Comparison of ENCODE assay signal across 15 cellular contexts in genomic region chr12:7075518-7075917, GRCh38. TPM values are rescaled to one million over a fixed set of nuclear protein-coding genes. Genes with fewer than 3 reads are reported as not detected.
"Had no signal": no experiment of that assay in that cellular context is flagged by ENCODE, and none has a peak within 500 bp of the region (broad histone marks: within the 10 kb centered on the region; RNA-seq: fewer than 3 reads in every experiment).

No MANE protein-coding gene starts in this region.

- H3K9me3 ChIP-seq: gastroesophageal sphincter, heart right ventricle, neutrophil, tibial artery had no signal

- H3K9ac ChIP-seq: parathyroid adenoma had no signal

- H3K4me3 ChIP-seq: gastroesophageal sphincter, heart right ventricle, tibial artery had no signal

- DNase-seq: activated CD4-positive, alpha-beta T cell treated with anti-CD3 and anti-CD28 coated beads, Interleukin-2, amount 50 U/mL, for 1 hour; activated naive CD4-positive, alpha-beta T cell; activated naive CD8-positive, alpha-beta T cell treated with anti-CD3 and anti-CD28 coated beads, Interleukin-2, amount 10 ng/mL, durations not matched to agents 7 days and 5 days; anterior cingulate cortex; cerebellar nuclear complex; effector CD8-positive, alpha-beta T cell; heart right ventricle; naive thymus-derived CD4-positive, alpha-beta T cell; stimulated activated naive B cell treated with anti-CD40 and anti-IgM and Interleukin-4, amounts not matched to agents 10 μg/mL and 1 μg/mL and 100 μg/mL, for 72 hours; T-helper 9 cell; tibial artery had no signal

- H3K27me3 ChIP-seq: gastroesophageal sphincter, heart right ventricle, neutrophil, tibial artery had no signal

- H3K36me3 ChIP-seq: neutrophil had no signal

- H3K4me1 ChIP-seq: parathyroid adenoma had no signal

- H3K36me3 Mint-ChIP-seq: activated naive CD8-positive, alpha-beta T cell treated with anti-CD3 and anti-CD28 coated beads, Interleukin-2, amount 10 ng/mL, durations not matched to agents 7 days and 5 days; naive thymus-derived CD4-positive, alpha-beta T cell; stimulated activated naive B cell treated with anti-CD40 and anti-IgM and Interleukin-4, amounts not matched to agents 10 μg/mL and 1 μg/mL and 100 μg/mL, for 72 hours had no signal

- H3K79me2 ChIP-seq: parathyroid adenoma had no signal

- H2AFZ ChIP-seq: parathyroid adenoma had no signal

- ATAC-seq: gastroesophageal sphincter; naive thymus-derived CD4-positive, alpha-beta T cell; stimulated activated naive B cell treated with anti-CD40 and anti-IgM and Interleukin-4, amounts not matched to agents 10 μg/mL and 1 μg/mL and 100 μg/mL, for 72 hours had no signal

- H3K27ac Mint-ChIP-seq: activated naive CD8-positive, alpha-beta T cell treated with anti-CD3 and anti-CD28 coated beads, Interleukin-2, amount 10 ng/mL, durations not matched to agents 7 days and 5 days; activated T-helper 1 cell treated with anti-CD3 and anti-CD28 coated beads, Interleukin-12 subunit alpha, Interleukin-12 subunit beta, Interleukin-2, Interleukin-4 antibody, amounts not matched to agents 30 ng/mL and 10 ng/mL and 1 ng/mL, durations not matched to agents 14 hours and 24 hours and 36 hours; naive thymus-derived CD4-positive, alpha-beta T cell; stimulated activated naive B cell treated with anti-CD40 and anti-IgM and Interleukin-4, amounts not matched to agents 10 μg/mL and 1 μg/mL and 100 μg/mL, for 72 hours had no signal

- H3K9me3 Mint-ChIP-seq: activated naive CD8-positive, alpha-beta T cell treated with anti-CD3 and anti-CD28 coated beads, Interleukin-2, amount 10 ng/mL, durations not matched to agents 7 days and 5 days; activated T-helper 1 cell treated with anti-CD3 and anti-CD28 coated beads, Interleukin-12 subunit alpha, Interleukin-12 subunit beta, Interleukin-2, Interleukin-4 antibody, amounts not matched to agents 30 ng/mL and 10 ng/mL and 1 ng/mL, durations not matched to agents 14 hours and 24 hours and 36 hours; naive thymus-derived CD4-positive, alpha-beta T cell; stimulated activated naive B cell treated with anti-CD40 and anti-IgM and Interleukin-4, amounts not matched to agents 10 μg/mL and 1 μg/mL and 100 μg/mL, for 72 hours had no signal

- H3K4me3 Mint-ChIP-seq: activated naive CD8-positive, alpha-beta T cell treated with anti-CD3 and anti-CD28 coated beads, Interleukin-2, amount 10 ng/mL, durations not matched to agents 7 days and 5 days; activated T-helper 1 cell treated with anti-CD3 and anti-CD28 coated beads, Interleukin-12 subunit alpha, Interleukin-12 subunit beta, Interleukin-2, Interleukin-4 antibody, amounts not matched to agents 30 ng/mL and 10 ng/mL and 1 ng/mL, durations not matched to agents 14 hours and 24 hours and 36 hours; naive thymus-derived CD4-positive, alpha-beta T cell; stimulated activated naive B cell treated with anti-CD40 and anti-IgM and Interleukin-4, amounts not matched to agents 10 μg/mL and 1 μg/mL and 100 μg/mL, for 72 hours had no signal

- H3K27ac ChIP-seq: gastroesophageal sphincter, heart right ventricle, neutrophil, parathyroid adenoma, tibial artery had no signal

- H3K4me1 Mint-ChIP-seq: stimulated activated naive B cell treated with anti-CD40 and anti-IgM and Interleukin-4, amounts not matched to agents 10 μg/mL and 1 μg/mL and 100 μg/mL, for 72 hours had no signal

RNA-seq across cellular contexts. Expression of gene C1S, which starts 15.0 kb away (rescaled TPM):
- polyA plus RNA-seq: naive thymus-derived CD4-positive, alpha-beta T cell had no signal

RNA-seq across cellular contexts. Expression of gene RBP5, which starts 53.2 kb away (rescaled TPM):
- polyA plus RNA-seq: naive thymus-derived CD4-positive, alpha-beta T cell had no signal
